Comparison of ENCODE assay signal across 1 cellular context in genomic region chr5:27038476-27038875, GRCh38.
TF ChIP-seq lines count a peak whose summit lies in the region.

Gene CDH9 (minus strand): TSS chr5:27038586. CDS start chr5:26988333, 50,253 bp downstream.

TF ChIP-seq in A549, 52 proteins besides CTCF, POLR2A, EP300 and RAD21 (continued from another document):
- TF ChIP-seq REST (IDR thresholded peaks at IDR 0.05) (no peak), TP53 (CRISPR knock-in tag; IDR thresholded peaks at IDR 0.05) (no peak), ZSCAN20 (CRISPR knock-in tag; IDR thresholded peaks at IDR 0.05) (no peak), BHLHE40 (IDR thresholded peaks at IDR 0.05; ENCODE audit: low read depth, low read length) (no peak)
